Comparison of ENCODE assay signal across 30 cellular contexts in the genomic region with DNA sequence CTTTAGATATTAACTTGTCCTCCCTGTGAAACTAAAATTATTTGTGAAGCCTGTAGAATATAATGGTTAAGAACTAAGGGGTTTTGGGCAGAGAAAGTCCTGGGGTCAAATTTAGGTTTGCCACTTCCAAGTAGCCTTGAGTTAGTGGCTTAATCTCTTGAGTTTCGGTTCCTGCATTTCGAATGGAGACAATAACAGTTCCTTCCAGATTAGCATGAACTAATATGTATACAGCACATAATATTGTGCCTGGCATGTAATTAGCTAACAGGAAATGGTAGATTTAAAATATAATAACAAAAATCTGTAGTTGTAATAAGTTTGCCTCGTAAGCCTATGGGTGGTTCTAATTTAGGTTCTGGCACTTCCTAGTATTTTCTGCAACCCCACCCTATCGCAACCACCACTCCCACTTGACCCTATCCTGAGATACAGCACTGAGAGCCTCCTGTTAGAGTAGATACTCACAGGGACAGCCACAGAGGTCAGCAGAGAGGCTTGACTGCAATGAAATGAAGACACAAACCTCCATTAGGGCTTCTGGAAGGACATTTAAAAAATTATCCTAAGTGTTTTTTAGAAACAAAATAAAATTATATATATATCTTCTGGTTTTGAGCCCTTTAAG. TPM values are rescaled to one million over a fixed set of nuclear protein-coding genes. Genes with fewer than 3 reads are reported as not detected.
DNase-seq lines count a peak whose midpoint lies in the region; ATAC-seq, FAIRE-seq and TF ChIP-seq lines count a peak whose summit lies in the region.
"Had no signal": no experiment of that assay in that cellular context is flagged by ENCODE, and none has a peak within 500 bp of the region (broad histone marks: within the 10 kb centered on the region; RNA-seq: fewer than 3 reads in every experiment).

No MANE protein-coding gene starts in this region.

- H3K4me2 ChIP-seq in mammary epithelial cell (ENCODE audit: insufficient read depth, low read depth, low read length), result no peak overlapping the region
- H3K4me2 ChIP-seq in smooth muscle cell, result no peak overlapping the region

- dilution Hi-C loops in mammary epithelial cell (cut with HindIII; ENCODE audit: low sequenced_read_pairs), result no loop called here

- peak overlapping the region; percentile 91 for H2AFZ ChIP-seq in mammary epithelial cell (ENCODE audit: low read depth, low read length)
- H2AFZ ChIP-seq in smooth muscle cell (ENCODE audit: low read depth), result no peak overlapping the region

- DNase-seq in HUDEP-2 (lab: John Stamatoyannopoulos, UW; ENCODE audit: unreplicated experiment in 76 of 76), result peak in 67 of 76 experiments; percentile 0 to 76 (median 34)
- peak; percentile 82 for DNase-seq in OCI-M1 (lab: John Stamatoyannopoulos, UW)
- DNase-seq in mammary epithelial cell, result no peak
- DNase-seq in smooth muscle cell (lab: John Stamatoyannopoulos, UW; ENCODE audit: unreplicated experiment), result no peak
- DNase-seq in urothelium cell line (ENCODE audit: low spot score), result no peak
- no peak for DNase-seq in stimulated activated naive B cell treated with anti-CD40 and anti-IgM and Interleukin-4, amounts not matched to agents 10 μg/mL and 1 μg/mL and 100 μg/mL, for 72 hours
- DNase-seq: activated CD4-positive, alpha-beta T cell treated with anti-CD3 and anti-CD28 coated beads for 36 hours; activated naive CD4-positive, alpha-beta T cell treated with anti-CD3 and anti-CD28 coated beads for 36 hours; activated T-cell treated with anti-CD3 and anti-CD28 coated beads, Interleukin-2, amount 50 U/mL, for 48 hours; anterior cingulate cortex; CD4-positive, alpha-beta memory T cell; central memory CD4-positive, alpha-beta T cell; DMS79; dorsolateral prefrontal cortex; natural killer cell; NCI-H1694; NCI-H2227 treated with DMSO at 0.1 percent for 48 hours; NCI-H82; ovary; sigmoid colon; T1000 had no signal

- no peaks in the 10 kb centered on the region for H3K36me3 ChIP-seq in mammary epithelial cell (ENCODE audit: insufficient read depth, low read length)
- H3K36me3 ChIP-seq in smooth muscle cell (ENCODE audit: low read depth), result no peaks in the 10 kb centered on the region
- H3K36me3 ChIP-seq: gastroesophageal sphincter, ovary, sigmoid colon had no signal

- TF ChIP-seq CTCF in mammary epithelial cell (conservative IDR thresholded peaks at IDR 0.05 in 1 of 2, IDR thresholded peaks at IDR 0.05 in 1 of 2; ENCODE audit: extremely low read depth in 1 of 2, insufficient read depth in 1 of 2, low read depth in 1 of 2, low read length in 2 of 2) (no peak), smooth muscle cell (IDR thresholded peaks at IDR 0.05; ENCODE audit: borderline replicate concordance, insufficient read depth, poor library complexity, severe bottlenecking) (no peak)

- peaks cover 2 to 4% of the 10 kb centered on the region in 2 donors for H3K36me3 Mint-ChIP-seq in stimulated activated naive B cell treated with anti-CD40 and anti-IgM and Interleukin-4, amounts not matched to agents 10 μg/mL and 1 μg/mL and 100 μg/mL, for 72 hours
- H3K36me3 Mint-ChIP-seq: natural killer cell; stimulated activated effector memory CD8-positive, alpha-beta T cell treated with anti-CD3 and anti-CD28 coated beads, Interleukin-12 subunit alpha, Interleukin-12 subunit beta, amount 100 ng/mL, for 72 hours had no signal

- no peaks in the 10 kb centered on the region for H3K27me3 Mint-ChIP-seq in stimulated activated naive B cell treated with anti-CD40 and anti-IgM and Interleukin-4, amounts not matched to agents 10 μg/mL and 1 μg/mL and 100 μg/mL, for 72 hours
- H3K27me3 Mint-ChIP-seq: activated CD4-positive, alpha-beta T cell treated with anti-CD3 and anti-CD28 coated beads for 36 hours; CD4-positive, alpha-beta memory T cell had no signal

- 100% methylated on average over 4 of the region's 4 CpGs for WGBS in mammary epithelial cell (ENCODE audit: low coverage, missing lambda C conversion rate)
- 92% methylated on average over 4 of the region's 4 CpGs for WGBS in smooth muscle cell (ENCODE audit: low lambda C conversion rate)

- H3K9ac ChIP-seq in mammary epithelial cell (ENCODE audit: insufficient read depth, low read length), result no peak overlapping the region
- peak overlapping the region; percentile 29 for H3K9ac ChIP-seq in smooth muscle cell (ENCODE audit: low read depth)

- intact Hi-C loops in mammary epithelial cell (cut with micrococcal nuclease), result no loop called here

- H3K79me2 ChIP-seq in mammary epithelial cell (ENCODE audit: insufficient read depth, low read length) (no peaks in the 10 kb centered on the region), smooth muscle cell (ENCODE audit: low read depth) (no peaks in the 10 kb centered on the region)

- H3K4me3 Mint-ChIP-seq in stimulated activated naive B cell treated with anti-CD40 and anti-IgM and Interleukin-4, amounts not matched to agents 10 μg/mL and 1 μg/mL and 100 μg/mL, for 72 hours, result no peak overlapping the region
- H3K4me3 Mint-ChIP-seq: activated CD4-positive, alpha-beta T cell treated with anti-CD3 and anti-CD28 coated beads for 36 hours; activated naive CD4-positive, alpha-beta T cell treated with anti-CD3 and anti-CD28 coated beads for 36 hours; CD4-positive, alpha-beta memory T cell; natural killer cell; stimulated activated effector memory CD8-positive, alpha-beta T cell treated with anti-CD3 and anti-CD28 coated beads, Interleukin-12 subunit alpha, Interleukin-12 subunit beta, amount 100 ng/mL, for 72 hours had no signal

- no peaks in the 10 kb centered on the region for H3F3A ChIP-seq in smooth muscle cell (ENCODE audit: low read depth)

- in situ Hi-C loops in mammary epithelial cell (cut with MboI; ENCODE audit: low sequenced_read_pairs in 2 of 2), result no loop called here

- no peak overlapping the region for H3K27ac Mint-ChIP-seq in stimulated activated naive B cell treated with anti-CD40 and anti-IgM and Interleukin-4, amounts not matched to agents 10 μg/mL and 1 μg/mL and 100 μg/mL, for 72 hours
- H3K27ac Mint-ChIP-seq: activated CD4-positive, alpha-beta T cell treated with anti-CD3 and anti-CD28 coated beads for 36 hours; activated naive CD4-positive, alpha-beta T cell treated with anti-CD3 and anti-CD28 coated beads for 36 hours; CD4-positive, alpha-beta memory T cell; natural killer cell; stimulated activated effector memory CD8-positive, alpha-beta T cell treated with anti-CD3 and anti-CD28 coated beads, Interleukin-12 subunit alpha, Interleukin-12 subunit beta, amount 100 ng/mL, for 72 hours had no signal

- H3K4me1 ChIP-seq in mammary epithelial cell (ENCODE audit: insufficient read depth, low read length), result peaks cover 21% of the 10 kb centered on the region
- no peaks in the 10 kb centered on the region for H3K4me1 ChIP-seq in smooth muscle cell (ENCODE audit: low read depth)
- H3K4me1 ChIP-seq: gastroesophageal sphincter had no signal

- BruUV-seq in mammary epithelial cell (replicated peaks; lab: Mats Ljungman, UMichigan), result TSS peak; percentile 94

- no peaks in the 10 kb centered on the region for H4K20me1 ChIP-seq in mammary epithelial cell (ENCODE audit: insufficient read depth, low read length)
- no peaks in the 10 kb centered on the region for H4K20me1 ChIP-seq in smooth muscle cell (ENCODE audit: low read depth)

- peak overlapping the region; percentile 93 for H3K27ac ChIP-seq in mammary epithelial cell (ENCODE audit: insufficient read depth, low read depth, low read length)
- H3K27ac ChIP-seq in smooth muscle cell (ENCODE audit: low read depth), result peak overlapping the region; percentile 79
- H3K27ac ChIP-seq: dorsolateral prefrontal cortex, gastroesophageal sphincter, ovary had no signal

- H3K9me3 Mint-ChIP-seq in stimulated activated naive B cell treated with anti-CD40 and anti-IgM and Interleukin-4, amounts not matched to agents 10 μg/mL and 1 μg/mL and 100 μg/mL, for 72 hours, result peaks cover 0 to 1% of the 10 kb centered on the region in 2 donors
- H3K9me3 Mint-ChIP-seq: activated naive CD4-positive, alpha-beta T cell treated with anti-CD3 and anti-CD28 coated beads for 36 hours; CD4-positive, alpha-beta memory T cell; stimulated activated effector memory CD8-positive, alpha-beta T cell treated with anti-CD3 and anti-CD28 coated beads, Interleukin-12 subunit alpha, Interleukin-12 subunit beta, amount 100 ng/mL, for 72 hours had no signal

- CTCF ChIA-PET in mammary epithelial cell (lab: Charles Lee; ENCODE audit: low non-redundant PET), result no interaction called here

- FAIRE-seq in urothelium cell line (lab: Jason Lieb, UNC), result no peak
- FAIRE-seq: HepG2 had no signal

- H3K9me3 ChIP-seq in mammary epithelial cell (replicated peaks; ENCODE audit: insufficient read depth, low read length) (no peaks in the 10 kb centered on the region), smooth muscle cell (replicated peaks; ENCODE audit: low read depth) (no peaks in the 10 kb centered on the region)
- H3K9me3 ChIP-seq: gastroesophageal sphincter, ovary, sigmoid colon had no signal

- ATAC-seq in GM19463 (IDR thresholded peaks at IDR 0.05; ENCODE audit: unreplicated experiment) (no peak), HG02763 (IDR thresholded peaks at IDR 0.05; ENCODE audit: unreplicated experiment) (no peak)
- no peak for ATAC-seq in stimulated activated naive B cell treated with anti-CD40 and anti-IgM and Interleukin-4, amounts not matched to agents 10 μg/mL and 1 μg/mL and 100 μg/mL, for 72 hours (replicated peaks)
- ATAC-seq: activated CD4-positive, alpha-beta T cell treated with anti-CD3 and anti-CD28 coated beads for 36 hours; gastroesophageal sphincter; HepG2; left lobe of liver; natural killer cell; stimulated activated effector memory CD8-positive, alpha-beta T cell treated with anti-CD3 and anti-CD28 coated beads, Interleukin-12 subunit alpha, Interleukin-12 subunit beta, amount 100 ng/mL, for 72 hours had no signal

- no peaks in the 10 kb centered on the region for H3K4me1 Mint-ChIP-seq in stimulated activated naive B cell treated with anti-CD40 and anti-IgM and Interleukin-4, amounts not matched to agents 10 μg/mL and 1 μg/mL and 100 μg/mL, for 72 hours
- H3K4me1 Mint-ChIP-seq: activated CD4-positive, alpha-beta T cell treated with anti-CD3 and anti-CD28 coated beads for 36 hours; CD4-positive, alpha-beta memory T cell; natural killer cell; stimulated activated effector memory CD8-positive, alpha-beta T cell treated with anti-CD3 and anti-CD28 coated beads, Interleukin-12 subunit alpha, Interleukin-12 subunit beta, amount 100 ng/mL, for 72 hours had no signal

- no peak overlapping the region for H3K4me3 ChIP-seq in mammary epithelial cell (replicated peaks in 1 of 3; ENCODE audit: insufficient read depth in 1 of 3, low read depth in 2 of 3, low read length in 3 of 3)
- no peak overlapping the region for H3K4me3 ChIP-seq in smooth muscle cell
- H3K4me3 ChIP-seq: dorsolateral prefrontal cortex, gastroesophageal sphincter, ovary, sigmoid colon had no signal

- H3K27me3 ChIP-seq in mammary epithelial cell (ENCODE audit: insufficient read depth, low read length) (no peaks in the 10 kb centered on the region), smooth muscle cell (ENCODE audit: low read depth) (no peaks in the 10 kb centered on the region)
- H3K27me3 ChIP-seq: dorsolateral prefrontal cortex, gastroesophageal sphincter, ovary, sigmoid colon had no signal

RNA-seq across cellular contexts. Expression of gene SPINK9, which starts 8.4 kb away (rescaled TPM):
- not detected for total RNA-seq in mammary epithelial cell
- not detected for polyA plus RNA-seq in mammary epithelial cell
- polyA minus RNA-seq in mammary epithelial cell, result not detected
- total RNA-seq in smooth muscle cell, result 4.0 and 5.3 TPM in 2 replicates
- polyA plus RNA-seq in smooth muscle cell, result 4.2 and 5.9 TPM in 2 replicates
- total RNA-seq: activated CD4-positive, alpha-beta T cell treated with anti-CD3 and anti-CD28 coated beads for 36 hours; activated CD8-positive, alpha-beta memory T cell treated with anti-CD3 and anti-CD28 coated beads for 36 hours; activated naive CD4-positive, alpha-beta T cell treated with anti-CD3 and anti-CD28 coated beads for 36 hours; CD4-positive, alpha-beta memory T cell; epithelial cell of proximal tubule; gastroesophageal sphincter; HepG2; left lobe of liver; natural killer cell; ovary; RPMI7951; sigmoid colon had no signal
- polyA plus RNA-seq: CD4-positive, alpha-beta memory T cell; HepG2; ovary; sigmoid colon had no signal

RNA-seq across cellular contexts. Expression of gene SPINK7, which starts 31.5 kb away (rescaled TPM):
- not detected for total RNA-seq in mammary epithelial cell
- not detected for polyA plus RNA-seq in mammary epithelial cell
- not detected for polyA minus RNA-seq in mammary epithelial cell
- 11.5 and 20.5 TPM in 2 replicates for total RNA-seq in smooth muscle cell
- 4.0 and 15.7 TPM in 2 replicates for polyA plus RNA-seq in smooth muscle cell
- total RNA-seq: activated CD4-positive, alpha-beta T cell treated with anti-CD3 and anti-CD28 coated beads for 36 hours; activated CD8-positive, alpha-beta memory T cell treated with anti-CD3 and anti-CD28 coated beads for 36 hours; activated naive CD4-positive, alpha-beta T cell treated with anti-CD3 and anti-CD28 coated beads for 36 hours; CD4-positive, alpha-beta memory T cell; dorsolateral prefrontal cortex; epithelial cell of proximal tubule; HepG2; left lobe of liver; natural killer cell; ovary; RPMI7951; sigmoid colon had no signal
- polyA plus RNA-seq: CD4-positive, alpha-beta memory T cell; ovary had no signal

RNA-seq across cellular contexts. Expression of gene FBXO38, which starts 40.0 kb away (rescaled TPM):
- total RNA-seq in mammary epithelial cell, result 10 to 100 TPM; 37.5 to 64.5 TPM
- 11.3 TPM for polyA plus RNA-seq in mammary epithelial cell
- 107 TPM for polyA minus RNA-seq in mammary epithelial cell
- 44.5 and 61.4 TPM in 2 replicates for total RNA-seq in smooth muscle cell
- polyA plus RNA-seq in smooth muscle cell, result 23.7 and 24.4 TPM in 2 replicates

Comparison
In these comparisons a context has a peak if more than half of its experiments do, and no peak if none do; other contexts are left out.
1. DNase-seq: peak in HUDEP-2 (67 of 76) and OCI-M1 (single experiment); none in mammary epithelial cell (single experiment), smooth muscle cell (single experiment), urothelium cell line (single experiment) and stimulated activated naive B cell treated with anti-CD40 and anti-IgM and Interleukin-4, amounts not matched to agents 10 μg/mL and 1 μg/mL and 100 μg/mL, for 72 hours (single experiment).
2. RNA of gene SPINK7, which starts 31.5 kb away (total RNA-seq): 11.5 to 20.5 TPM in smooth muscle cell; not detected in mammary epithelial cell; every median in the first group is over 10 times any median in the second.